9 cellular contexts compared by ENCODE assay signal in the genomic region with DNA sequence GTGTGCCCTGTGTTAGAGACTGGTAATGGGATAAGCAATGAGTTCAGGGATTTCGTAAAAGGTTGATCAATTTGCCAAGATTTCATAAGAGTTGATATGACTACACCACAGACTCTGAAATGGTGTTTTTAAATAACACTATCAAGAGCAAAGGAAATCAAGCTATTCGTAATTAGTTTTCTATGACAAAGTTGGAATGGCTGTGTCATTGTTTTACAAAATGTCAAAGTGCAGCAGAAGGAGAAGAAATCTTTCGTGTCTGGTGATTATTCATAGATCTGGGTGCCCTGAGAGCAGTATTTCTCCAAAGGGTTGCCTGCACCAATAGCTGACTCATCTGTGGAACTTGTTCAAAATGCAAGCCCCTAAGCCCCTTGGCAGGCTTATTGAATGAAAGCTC.
DNase-seq lines count a peak whose midpoint lies in the region; ATAC-seq and TF ChIP-seq lines count a peak whose summit lies in the region.
"Had no signal": no experiment of that assay in that cellular context is flagged by ENCODE, and none has a peak within 500 bp of the region (broad histone marks: within the 10 kb centered on the region; RNA-seq: fewer than 3 reads in every experiment).

No MANE protein-coding gene starts in this region.

- H3K4me3 ChIP-seq in fibroblast of lung (replicated peaks in 1 of 4; ENCODE audit: control extremely low read depth in 1 of 4, insufficient read depth in 1 of 4, low read depth in 3 of 4, low read length in 4 of 4) (no peak overlapping the region), coronary artery (no peak overlapping the region)

- no peaks in the 10 kb centered on the region for H3K27me3 ChIP-seq in fibroblast of lung (ENCODE audit: control insufficient read depth, insufficient read depth, low read length)

- H3K36me3 Mint-ChIP-seq in nephron progenitor cell (ENCODE audit: low read depth), result peaks cover 4% of the 10 kb centered on the region

- H3K9ac ChIP-seq in fibroblast of lung (ENCODE audit: insufficient read depth, low read length), result no peak overlapping the region
- H3K9ac ChIP-seq: parathyroid adenoma had no signal

- no peaks in the 10 kb centered on the region for H3K9me3 ChIP-seq in fibroblast of lung (ENCODE audit: control insufficient read depth, insufficient read depth, low read depth, low read length)

- ATAC-seq in GM18505 (IDR thresholded peaks at IDR 0.05; ENCODE audit: unreplicated experiment) (peak; percentile 47), GM21423 (IDR thresholded peaks at IDR 0.05; ENCODE audit: unreplicated experiment) (peak; percentile 24), HG03135 (IDR thresholded peaks at IDR 0.05; ENCODE audit: unreplicated experiment) (peak; percentile 26), GM21515 (IDR thresholded peaks at IDR 0.05; ENCODE audit: unreplicated experiment) (no peak)

- no peaks in the 10 kb centered on the region for H3K79me2 ChIP-seq in fibroblast of lung (ENCODE audit: control insufficient read depth, insufficient read depth, low read length)
- H3K79me2 ChIP-seq: parathyroid adenoma had no signal

- no peaks in the 10 kb centered on the region for H3K36me3 ChIP-seq in fibroblast of lung (ENCODE audit: control insufficient read depth, insufficient read depth, low read length)

- peaks cover 7% of the 10 kb centered on the region for H3K9me3 Mint-ChIP-seq in nephron progenitor cell

- DNase-seq in fibroblast of lung (ENCODE audit: low read depth in 2 of 2) (peak; percentile 48 to 87), nephron progenitor cell (no peak), anterior cingulate cortex (lab: John Stamatoyannopoulos, UW) (no peak), coronary artery (ENCODE audit: low spot score) (no peak)

- no peaks in the 10 kb centered on the region for H3K27me3 Mint-ChIP-seq in nephron progenitor cell (ENCODE audit: low read depth, poor library complexity)

- TF ChIP-seq POLR2A in GM18505 (IDR thresholded peaks at IDR 0.05; ENCODE audit: borderline replicate concordance, extremely low read depth, insufficient read depth, insufficient read length), result no peak

- no peak overlapping the region for H3K27ac Mint-ChIP-seq in nephron progenitor cell

- H4K20me1 ChIP-seq in fibroblast of lung (ENCODE audit: control insufficient read depth, extremely low read depth, insufficient read depth, low read length), result no peaks in the 10 kb centered on the region

- H3K27ac ChIP-seq in fibroblast of lung (ENCODE audit: insufficient read depth, low read length) (no peak overlapping the region), coronary artery (no peak overlapping the region)
- H3K27ac ChIP-seq: parathyroid adenoma had no signal

- H3K4me1 ChIP-seq in fibroblast of lung (ENCODE audit: control insufficient read depth, extremely low read depth, insufficient read depth, low read length), result no peaks in the 10 kb centered on the region
- H3K4me1 ChIP-seq: parathyroid adenoma had no signal

- no peaks in the 10 kb centered on the region for H3K4me1 Mint-ChIP-seq in nephron progenitor cell

- H2AFZ ChIP-seq in fibroblast of lung (ENCODE audit: low read length), result no peak overlapping the region
- H2AFZ ChIP-seq: parathyroid adenoma had no signal

- H3K4me3 Mint-ChIP-seq in nephron progenitor cell, result no peak overlapping the region

- TF ChIP-seq CTCF in fibroblast of lung (conservative IDR thresholded peaks at IDR 0.05 in 1 of 2, IDR thresholded peaks at IDR 0.05 in 1 of 2; ENCODE audit: low read depth in 1 of 2, low read length in 2 of 2) (no peak), nephron progenitor cell (IDR thresholded peaks at IDR 0.05) (no peak), coronary artery (IDR thresholded peaks at IDR 0.05) (no peak)

- no peak overlapping the region for H3K4me2 ChIP-seq in fibroblast of lung (ENCODE audit: extremely low read depth, insufficient read depth, low read length)

Comparison
In these comparisons a context has a peak if more than half of its experiments do, and no peak if none do; other contexts are left out.
1. DNase-seq: peak in fibroblast of lung (2 of 2); none in nephron progenitor cell (single experiment), anterior cingulate cortex (0 of 58) and coronary artery (single experiment).